8 cellular contexts compared by ENCODE assay signal in genomic region chr19:49850487-49851342, GRCh38. TPM values are rescaled to one million over a fixed set of nuclear protein-coding genes. Genes with fewer than 3 reads are reported as not detected.
DNase-seq lines count a peak whose midpoint lies in the region; ATAC-seq, FAIRE-seq and TF ChIP-seq lines count a peak whose summit lies in the region.

TSS of gene PTOV1 (plus strand) at chr19:49851159.

- H3K27ac Mint-ChIP-seq in WTC11, result peak within 1 kb of the TSS; percentile 95

- peak; percentile 42 to 81 (median 43) for TF ChIP-seq POLR2A in spleen (IDR thresholded peaks at IDR 0.05)

- POLR2A ChIA-PET in WTC11 (lab: Charles Lee), result interaction anchor here (0.5 to 2.6 kb wide), 10 partner anchors 11 to 104 kb away, joined by 3 to 13 read pairs (median 6); partner anchors contain the start of genes AKT1S1, AP2A1, FUZ and TBC1D17

- peaks cover 3% of the 10 kb centered on the region; the same call in 1 of the 2 replicates for H3K27me3 Mint-ChIP-seq in WTC11 (ENCODE audit: low read depth)

- H3K27ac ChIP-seq in ACC112 (ENCODE audit: low read depth, low read length), result peak within 1 kb of the TSS; percentile 97
- peak within 1 kb of the TSS; percentile 97 to 100 (median 99) for H3K27ac ChIP-seq in spleen

- H3K36me3 ChIP-seq in ACC112 (ENCODE audit: insufficient read depth, low read length) (no peaks in the 10 kb centered on the region), bronchial epithelial cell (ENCODE audit: control insufficient read depth, insufficient read depth, low read length) (peaks cover 8% of the 10 kb centered on the region), spleen (peaks cover 0 to 17% (median 13%) of the 10 kb centered on the region in 6 donors)

- peaks cover 26% of the 10 kb centered on the region for H3K79me2 ChIP-seq in ACC112 (ENCODE audit: control insufficient read depth, insufficient read depth, low read length, unreplicated experiment)

- H3K4me3 ChIP-seq in ACC112 (ENCODE audit: low read depth, low read length) (peak within 1 kb of the TSS; percentile 96), bronchial epithelial cell (ENCODE audit: low read depth, low read length) (peak within 1 kb of the TSS; percentile 89), spleen (peak within 1 kb of the TSS; percentile 72 to 95 (median 78))

- H3K9me3 Mint-ChIP-seq in WTC11, result peaks cover 10% of the 10 kb centered on the region

- CTCF ChIA-PET in WTC11 (lab: Charles Lee), result interaction anchor here (0.6 to 2.5 kb wide), 13 partner anchors 8 to 280 kb away, joined by 3 to 22 read pairs (median 3); partner anchors contain the start of gene FUZ

- H3K4me1 Mint-ChIP-seq in WTC11, result peaks cover 22% of the 10 kb centered on the region

- peaks cover 0 to 6% (median 0%) of the 10 kb centered on the region in 8 donors for H3K9me3 ChIP-seq in spleen

- H3K27me3 ChIP-seq in ACC112 (ENCODE audit: insufficient read depth, low read length), result no peaks in the 10 kb centered on the region
- H3K27me3 ChIP-seq in bronchial epithelial cell (ENCODE audit: control insufficient read depth, insufficient read depth, low read length), result no peaks in the 10 kb centered on the region
- peaks cover 0 to 5% (median 0%) of the 10 kb centered on the region in 7 donors for H3K27me3 ChIP-seq in spleen (replicated peaks in 1 of 7)

- DNase-seq in NCI-H2227 treated with DMSO at 0.1 percent for 48 hours (lab: John Stamatoyannopoulos, UW), result peak; percentile 76
- DNase-seq in WTC11 (ENCODE audit: low spot score), result peak; percentile 88
- peak; percentile 73 for DNase-seq in bronchial epithelial cell (ENCODE audit: low read depth)
- peak; percentile 94 for DNase-seq in inferior parietal cortex (ENCODE audit: extremely low spot score)
- peak; percentile 97 for DNase-seq in spleen

- H2AFZ ChIP-seq in ACC112 (ENCODE audit: low read length, unreplicated experiment), result peak within 1 kb of the TSS; percentile 89

- peaks cover 27% of the 10 kb centered on the region for H3K36me3 Mint-ChIP-seq in WTC11

- H3K4me1 ChIP-seq in ACC112 (ENCODE audit: control insufficient read depth, insufficient read depth, low read length, unreplicated experiment) (peaks cover 18% of the 10 kb centered on the region), spleen (peaks cover 14 to 74% (median 49%) of the 10 kb centered on the region in 6 donors)

- ATAC-seq in GM18907 (IDR thresholded peaks at IDR 0.05; ENCODE audit: unreplicated experiment), result peak; percentile 78
- ATAC-seq in HG03159 (IDR thresholded peaks at IDR 0.05; ENCODE audit: unreplicated experiment), result peak; percentile 65
- ATAC-seq in WTC11, result peak; percentile 81

- WGBS in spleen, 5 donors, result 1 to 2% (median 1%) methylated on average over 29 to 98 of the region's 98 CpGs

- TF ChIP-seq CTCF in WTC11 (IDR thresholded peaks at IDR 0.05), result no peak
- no peak for TF ChIP-seq CTCF in bronchial epithelial cell (IDR thresholded peaks at IDR 0.05; ENCODE audit: insufficient read depth, low read length, severe bottlenecking)
- no peak for TF ChIP-seq CTCF in spleen (IDR thresholded peaks at IDR 0.05 in 8 of 11, conservative IDR thresholded peaks at IDR 0.05 in 3 of 11)

- FAIRE-seq in bronchial epithelial cell (lab: Jason Lieb, UNC), result no peak

- intact Hi-C loops in spleen (cut with DNase I; ENCODE audit: low total_unique reads), result no loop called here

- H3K4me3 Mint-ChIP-seq in WTC11, result peak within 1 kb of the TSS; percentile 86

TF ChIP-seq in WTC11, 78 proteins besides CTCF, POLR2A, EP300 and RAD21 (continues in another document):
- no peak for TF ChIP-seq ATF6 (CRISPR knock-in tag; IDR thresholded peaks at IDR 0.05)
- no peak for TF ChIP-seq FOXJ3 (CRISPR knock-in tag; IDR thresholded peaks at IDR 0.05; ENCODE audit: borderline replicate concordance)
- 0 out of 2 replicates have a peak, but pooled peaks have one; percentile 17 for TF ChIP-seq CREB1 (CRISPR knock-in tag; IDR thresholded peaks at IDR 0.05)
- TF ChIP-seq ZNF423 (CRISPR knock-in tag; IDR thresholded peaks at IDR 0.05), result peak; percentile 41; the same call in 1 of the 2 replicates
- TF ChIP-seq ZSCAN18 (CRISPR knock-in tag; IDR thresholded peaks at IDR 0.05), result no peak
- no peak for TF ChIP-seq SMAD3 (CRISPR knock-in tag; IDR thresholded peaks at IDR 0.05; ENCODE audit: borderline replicate concordance)
- no peak for TF ChIP-seq ZNF138 (CRISPR knock-in tag; conservative IDR thresholded peaks at IDR 0.05)
- no peak; the same call in 1 of the 2 replicates for TF ChIP-seq OVOL2 (CRISPR knock-in tag; IDR thresholded peaks at IDR 0.05; ENCODE audit: borderline replicate concordance)
- TF ChIP-seq HMGA2 (CRISPR knock-in tag; IDR thresholded peaks at IDR 0.05), result no peak
- TF ChIP-seq ETV6 (CRISPR knock-in tag; IDR thresholded peaks at IDR 0.05), result no peak; the same call in 1 of the 2 replicates
- TF ChIP-seq KAT7 (CRISPR knock-in tag; IDR thresholded peaks at IDR 0.05; ENCODE audit: borderline replicate concordance), result no peak; the same call in 1 of the 2 replicates
- TF ChIP-seq ERG (CRISPR knock-in tag; IDR thresholded peaks at IDR 0.05), result no peak
- TF ChIP-seq GTF2I (CRISPR knock-in tag; conservative IDR thresholded peaks at IDR 0.05), result no peak
- TF ChIP-seq ZNF232 (CRISPR knock-in tag; IDR thresholded peaks at IDR 0.05), result no peak
- no peak for TF ChIP-seq AFF4 (CRISPR knock-in tag; IDR thresholded peaks at IDR 0.05; ENCODE audit: borderline replicate concordance)

RNA-seq across cellular contexts. Expression of gene PTOV1, which starts in this region (rescaled TPM):
- 296 to 316 TPM (median 306 TPM) in 3 replicates for total RNA-seq in WTC11 (2021)
- total RNA-seq in bronchial epithelial cell, result 20.5 and 23.6 TPM in 2 replicates
- total RNA-seq in spleen, result 100 to 1,000 TPM in 3 of 7 donors, 10 to 100 TPM in 4; 69.6 to 127 (median 98.4) TPM
- 100 to 1,000 TPM in 1 of 3 donors, 10 to 100 TPM in 2; 61.4 to 120 (median 70.9) TPM for polyA plus RNA-seq in spleen

Comparison
In these comparisons a context has a peak if more than half of its experiments do, and no peak if none do; other contexts are left out.
1. Peak in every context shown above with its lines: DNase-seq, ATAC-seq, H3K4me3 ChIP-seq and H3K27ac ChIP-seq.